ENCODE assay signal across 14 cellular contexts in genomic region chr3:48125026-48125704, GRCh38.
DNase-seq lines count a peak whose midpoint lies in the region; ATAC-seq, FAIRE-seq and TF ChIP-seq lines count a peak whose summit lies in the region.
"Had no signal": no experiment of that assay in that cellular context is flagged by ENCODE, and none has a peak within 500 bp of the region (broad histone marks: within the 10 kb centered on the region; RNA-seq: fewer than 3 reads in every experiment).

No MANE protein-coding gene starts in this region.

- peak overlapping the region in 2 of 4 experiments; percentile 13; a peak in 1 of 7 replicates for H3K9ac ChIP-seq in H1 (replicated peaks in 1 of 4; ENCODE audit: extremely low read depth in 1 of 4, low read depth in 3 of 4, low read length in 3 of 4)

- H3K18ac ChIP-seq in H1 (ENCODE audit: extremely low read depth, low read length), result peak overlapping the region; percentile 48; the same call in 1 of the 2 replicates

- CTCF ChIA-PET in H1 (lab: Charles Lee; ENCODE audit: partially characterized antibody), result interaction anchor here (0.5 to 3.0 kb wide), 7 partner anchors 8 to 288 kb away, joined by 3 to 10 read pairs (median 3); no protein-coding TSS in a partner anchor

- H2AFZ ChIP-seq in H1 (ENCODE audit: low read length), result peak overlapping the region; percentile 77

- no peak overlapping the region for H2BK5ac ChIP-seq in H1 (ENCODE audit: low read depth, low read length)

- no peak overlapping the region for H3K23ac ChIP-seq in H1 (ENCODE audit: insufficient read length)

- H3K4me1 ChIP-seq in H1 (replicated peaks in 1 of 4; ENCODE audit: control insufficient read depth in 3 of 4, insufficient read depth in 4 of 4, low read length in 3 of 4), result peaks cover 0 to 5% (median 1%) of the 10 kb centered on the region in 4 experiments; a peak in 4 of 7 replicates

- H3K4ac ChIP-seq in H1 (replicated peaks; ENCODE audit: insufficient read length, low read depth, low read length), result no peak overlapping the region

- no peak overlapping the region for H3K14ac ChIP-seq in H1 (ENCODE audit: insufficient read length)

- H3K56ac ChIP-seq in H1 (replicated peaks; ENCODE audit: insufficient read length, low read depth, low read length), result no peak overlapping the region

- H3K36me3 ChIP-seq in H1 (ENCODE audit: control insufficient read depth in 2 of 4, insufficient read depth in 4 of 4, low read length in 3 of 4), result no peaks in the 10 kb centered on the region
- H3K36me3 ChIP-seq: tibial nerve had no signal

- DNase-seq in AG10803 (ENCODE audit: low read depth) (peak; percentile 78), M059J (ENCODE audit: low read depth) (peak; percentile 47), H1 (ENCODE audit: low read depth in 1 of 2, low spot score in 2 of 2) (peak in 1 of 2 experiments; percentile 43), non-pigmented ciliary epithelial cell (ENCODE audit: low read depth) (peak; percentile 60), HuH-7.5 (ENCODE audit: low spot score) (no peak)
- DNase-seq in stimulated activated naive CD8-positive, alpha-beta T cell treated with anti-CD3 and anti-CD28 coated beads, Interleukin-15, Interleukin-2, amounts not matched to agents 100 U/mL and 50 U/mL, for 24 hours, result no peak
- DNase-seq: activated naive CD8-positive, alpha-beta T cell treated with anti-CD3 and anti-CD28 coated beads for 36 hours; KG1; NCI-H345; right cardiac atrium had no signal

- no peak overlapping the region for H3K4me3 ChIP-seq in AG10803 (ENCODE audit: low read length)
- H3K4me3 ChIP-seq in H1 (ENCODE audit: extremely low read depth in 1 of 4, insufficient read depth in 2 of 4, low read depth in 3 of 4, low read length in 4 of 4), result no peak overlapping the region
- H3K4me3 ChIP-seq: tibial nerve had no signal

- H3K4me2 ChIP-seq in H1 (ENCODE audit: insufficient read depth in 1 of 2, low read depth in 2 of 2, low read length in 2 of 2), result no peak overlapping the region

- H2BK15ac ChIP-seq in H1 (ENCODE audit: low read length), result no peak overlapping the region

- no peaks in the 10 kb centered on the region for H3K79me2 ChIP-seq in H1 (ENCODE audit: control insufficient read depth in 1 of 2, insufficient read depth in 2 of 2, low read length in 2 of 2)

- H3K9me3 ChIP-seq in H1 (ENCODE audit: insufficient read depth in 2 of 2, low read depth in 1 of 2, low read length in 1 of 2), result no peaks in the 10 kb centered on the region
- H3K9me3 ChIP-seq: tibial nerve had no signal

- no peak for FAIRE-seq in H1 (lab: Jason Lieb, UNC)

- no peak overlapping the region for H2BK20ac ChIP-seq in H1 (ENCODE audit: low read length)

- no peak for TF ChIP-seq EP300 in H1 (IDR thresholded peaks at IDR 0.05; ENCODE audit: borderline replicate concordance in 1 of 2, low read depth in 2 of 2, low read length in 2 of 2)

- H4K5ac ChIP-seq in H1 (ENCODE audit: insufficient read length, low read depth, low read length), result no peak overlapping the region

- H4K91ac ChIP-seq in H1 (replicated peaks; ENCODE audit: insufficient read length, low read length), result no peak overlapping the region

- H3K27ac ChIP-seq in H1 (ENCODE audit: low read depth, low read length), result no peak overlapping the region
- H3K27ac ChIP-seq: RWPE1 had no signal

- no peak overlapping the region for H2BK120ac ChIP-seq in H1 (replicated peaks; ENCODE audit: low read depth, low read length)

- no peak overlapping the region for H2AK5ac ChIP-seq in H1 (ENCODE audit: low read depth, low read length)

- H2BK12ac ChIP-seq in H1 (ENCODE audit: low read depth, low read length), result peak overlapping the region; percentile 90; the same call in 1 of the 2 replicates

- WGBS in H1 (ENCODE audit: extremely low coverage in 1 of 2, insufficient coverage in 1 of 2, insufficient read length in 1 of 2, insufficient replicate concordance in 2 of 2, low coverage in 1 of 2, low lambda C conversion rate in 2 of 2, missing lambda C conversion rate in 1 of 2), 2 experiments, result 84% methylated on average over 8 of the region's 8 CpGs; no CpG with 5 or more reads in 1 of the 2 experiments

- H4K20me1 ChIP-seq in H1 (replicated peaks in 1 of 2; ENCODE audit: control insufficient read depth in 1 of 2, insufficient read depth in 2 of 2, low read length in 2 of 2), result no peaks in the 10 kb centered on the region

- no peak for TF ChIP-seq RAD21 in H1 (IDR thresholded peaks at IDR 0.05 in 1 of 2, conservative IDR thresholded peaks at IDR 0.05 in 1 of 2; ENCODE audit: low read depth in 2 of 2, low read length in 2 of 2)

- no peaks in the 10 kb centered on the region for H3K79me1 ChIP-seq in H1 (ENCODE audit: low read depth, low read length)

- no peak for TF ChIP-seq CTCF in AG10803 (conservative IDR thresholded peaks at IDR 0.05; ENCODE audit: low read length)
- no peak for TF ChIP-seq CTCF in H1 (IDR thresholded peaks at IDR 0.05; ENCODE audit: control extremely low read depth in 1 of 3, insufficient read depth in 1 of 3, low read depth in 1 of 3, low read length in 3 of 3)

- no peak overlapping the region for H4K8ac ChIP-seq in H1 (ENCODE audit: extremely low read depth, insufficient read depth, low read length)

- no peak for TF ChIP-seq POLR2A in H1 (IDR thresholded peaks at IDR 0.05; ENCODE audit: control extremely low read depth in 1 of 2, low read depth in 2 of 2, low read length in 2 of 2)

- ATAC-seq in GM19328 (IDR thresholded peaks at IDR 0.05; ENCODE audit: unreplicated experiment), result no peak
- ATAC-seq in GM21528 (IDR thresholded peaks at IDR 0.05; ENCODE audit: low FRiP score, unreplicated experiment), result no peak
- no peak for ATAC-seq in stimulated activated naive CD8-positive, alpha-beta T cell treated with anti-CD3 and anti-CD28 coated beads, Interleukin-15, Interleukin-2, amounts not matched to agents 100 U/mL and 50 U/mL, for 24 hours

- POLR2A ChIA-PET in H1 (lab: Charles Lee; ENCODE audit: partially characterized antibody), result interaction anchor here (1.4 to 3.4 kb wide), 4 partner anchors 12 to 36 kb away, joined by 3 to 11 read pairs (median 6); no protein-coding TSS in a partner anchor

- H3K27me3 ChIP-seq in H1 (replicated peaks in 1 of 4; ENCODE audit: control insufficient read depth in 3 of 4, extremely low read depth in 1 of 4, insufficient read depth in 3 of 4, low read length in 3 of 4), result no peaks in the 10 kb centered on the region
- H3K27me3 ChIP-seq: tibial nerve had no signal

- H3K23me2 ChIP-seq in H1 (ENCODE audit: low read depth, low read length), result peaks cover 2% of the 10 kb centered on the region; the same call in 1 of the 2 replicates

TF ChIP-seq in H1, 55 proteins besides CTCF, POLR2A, EP300 and RAD21:
- TF ChIP-seq TAF7 (optimal IDR thresholded peaks at IDR 0.05; ENCODE audit: borderline replicate concordance, low read depth, low read length), result no peak
- TF ChIP-seq CHD2 (IDR thresholded peaks at IDR 0.05; ENCODE audit: low read length), result no peak
- TF ChIP-seq SUZ12 (IDR thresholded peaks at IDR 0.05; ENCODE audit: low read length), result no peak
- no peak for TF ChIP-seq SP1 (IDR thresholded peaks at IDR 0.05; ENCODE audit: low read depth, low read length)
- no peak for TF ChIP-seq GABPA (IDR thresholded peaks at IDR 0.05; ENCODE audit: borderline replicate concordance, insufficient read depth, low read length)
- no peak for TF ChIP-seq PHF8 (conservative IDR thresholded peaks at IDR 0.05; ENCODE audit: low read depth, low read length)
- TF ChIP-seq BCL11A (IDR thresholded peaks at IDR 0.05; ENCODE audit: low read depth in 2 of 2, low read length in 2 of 2), result no peak
- no peak for TF ChIP-seq CBX8 (IDR thresholded peaks at IDR 0.05; ENCODE audit: borderline replicate concordance, low read depth, low read length)
- TF ChIP-seq CREB1 (IDR thresholded peaks at IDR 0.05), result no peak
- no peak for TF ChIP-seq SAP30 (IDR thresholded peaks at IDR 0.05; ENCODE audit: insufficient read depth, insufficient replicate concordance, low read length)
- no peak for TF ChIP-seq RXRA (IDR thresholded peaks at IDR 0.05; ENCODE audit: insufficient read depth, low read depth, low read length)
- no peak for TF ChIP-seq USF2 (IDR thresholded peaks at IDR 0.05; ENCODE audit: low read length)
- TF ChIP-seq JUND (IDR thresholded peaks at IDR 0.05; ENCODE audit: low read length), result no peak
- no peak for TF ChIP-seq NANOG (IDR thresholded peaks at IDR 0.05; ENCODE audit: insufficient read depth, low read depth, low read length, poor library complexity, severe bottlenecking)
- TF ChIP-seq EGR1 (IDR thresholded peaks at IDR 0.05; ENCODE audit: borderline replicate concordance, low read depth, low read length), result no peak
- no peak for TF ChIP-seq EZH2 (IDR thresholded peaks at IDR 0.05; ENCODE audit: low read depth, low read length, severe bottlenecking)
- no peak for TF ChIP-seq JUN (IDR thresholded peaks at IDR 0.05; ENCODE audit: low read depth, low read length)
TF ChIP-seq in H1: peak in this region for 0.

Comparison
In these comparisons a context has a peak if more than half of its experiments do, and no peak if none do; other contexts are left out.
1. DNase-seq: peak in AG10803 (single experiment), M059J (single experiment) and non-pigmented ciliary epithelial cell (single experiment); none in HuH-7.5 (single experiment) and stimulated activated naive CD8-positive, alpha-beta T cell treated with anti-CD3 and anti-CD28 coated beads, Interleukin-15, Interleukin-2, amounts not matched to agents 100 U/mL and 50 U/mL, for 24 hours (single experiment).